Comparison of ENCODE assay signal across 11 cellular contexts in genomic region chr14:74510955-74511354, GRCh38. TPM values are rescaled to one million over a fixed set of nuclear protein-coding genes. Genes with fewer than 3 reads are reported as not detected.
A peak's percentile ranks its signal among the peaks of the same experiment; 100 is the strongest.
DNase-seq lines count a peak whose midpoint lies in the region; ATAC-seq and TF ChIP-seq lines count a peak whose summit lies in the region.
"Had no signal": no experiment of that assay in that cellular context is flagged by ENCODE, and none has a peak within 500 bp of the region (broad histone marks: within the 10 kb centered on the region; RNA-seq: fewer than 3 reads in every experiment).

No MANE protein-coding gene starts in this region.

- no peak for TF ChIP-seq CTCF in fibroblast of mammary gland (conservative IDR thresholded peaks at IDR 0.05; ENCODE audit: control insufficient read depth, insufficient read depth, low read depth, low read length)
- no peak for TF ChIP-seq CTCF in BE2C (IDR thresholded peaks at IDR 0.05; ENCODE audit: low read depth, low read length)

- H3K4me1 Mint-ChIP-seq in immature natural killer cell = peaks cover 6 to 12% of the 10 kb centered on the region in 2 donors

- no peaks in the 10 kb centered on the region for H3K9me3 Mint-ChIP-seq in immature natural killer cell
- H3K9me3 Mint-ChIP-seq: activated B cell treated with CpG ODN at 0.5 μM for 24 hours; naive thymus-derived CD4-positive, alpha-beta T cell had no signal

- H3K4me1 ChIP-seq in BE2C = no peaks in the 10 kb centered on the region

- DNase-seq in GM03348 (ENCODE audit: low spot score) (peak; percentile 76), fibroblast of mammary gland (ENCODE audit: low read depth) (peak; percentile 87), renal cortical epithelial cell (ENCODE audit: low read depth) (peak; percentile 69), GOT3 (lab: John Stamatoyannopoulos, UW) (no peak), immature natural killer cell (no peak), G401 (ENCODE audit: low spot score) (no peak), BE2C (no peak)
- DNase-seq: activated B cell treated with CpG ODN at 0.5 μM for 24 hours; naive thymus-derived CD4-positive, alpha-beta T cell; NCI-H1930 had no signal

- no peaks in the 10 kb centered on the region for H3K27me3 ChIP-seq in BE2C

- H3K4me3 Mint-ChIP-seq in immature natural killer cell = no peak overlapping the region
- H3K4me3 Mint-ChIP-seq: activated B cell treated with CpG ODN at 0.5 μM for 24 hours; naive thymus-derived CD4-positive, alpha-beta T cell had no signal

- peaks cover 0 to 5% (median 4%) of the 10 kb centered on the region in 3 donors for H3K36me3 Mint-ChIP-seq in immature natural killer cell

- no peak overlapping the region for H3K27ac Mint-ChIP-seq in immature natural killer cell
- H3K27ac Mint-ChIP-seq: activated B cell treated with CpG ODN at 0.5 μM for 24 hours; naive thymus-derived CD4-positive, alpha-beta T cell had no signal

- H3K27me3 Mint-ChIP-seq in immature natural killer cell (ENCODE audit: low read depth in 3 of 3) = peaks cover 0 to 7% (median 6%) of the 10 kb centered on the region in 3 donors

- H3K36me3 ChIP-seq in BE2C = no peaks in the 10 kb centered on the region

- no peak overlapping the region for H3K4me3 ChIP-seq in fibroblast of mammary gland (ENCODE audit: control insufficient read depth, low read depth, low read length)
- H3K4me3 ChIP-seq in BE2C (ENCODE audit: low read depth, low read length) = no peak overlapping the region

- no peaks in the 10 kb centered on the region for H3K9me3 ChIP-seq in BE2C

- peak; percentile 35; the same call in 2 of the 3 replicates for ATAC-seq in SK-N-SH treated with all-trans-retinoic acid at 6 μM for 48 hours
- ATAC-seq: naive thymus-derived CD4-positive, alpha-beta T cell had no signal

- in situ Hi-C loops in G401 (cut with HindIII; ENCODE audit: low sequenced_read_pairs) = no loop called here

TF ChIP-seq in SK-N-SH treated with all-trans-retinoic acid at 6 μM for 48 hours, 23 proteins besides CTCF, POLR2A, EP300 and RAD21:
- TF ChIP-seq ZNF8 (CRISPR knock-in tag; IDR thresholded peaks at IDR 0.05) (no peak), OSR1 (CRISPR knock-in tag; IDR thresholded peaks at IDR 0.05) (no peak), ZNF565 (CRISPR knock-in tag; conservative IDR thresholded peaks at IDR 0.05; ENCODE audit: low read depth) (no peak), TSHZ2 (CRISPR knock-in tag; IDR thresholded peaks at IDR 0.05) (no peak), ESRRG (CRISPR knock-in tag; IDR thresholded peaks at IDR 0.05) (no peak), ARNTL (CRISPR knock-in tag; IDR thresholded peaks at IDR 0.05; ENCODE audit: borderline replicate concordance, low read depth) (no peak), GLIS3 (CRISPR knock-in tag; IDR thresholded peaks at IDR 0.05) (no peak), POU6F1 (CRISPR knock-in tag; IDR thresholded peaks at IDR 0.05; ENCODE audit: borderline replicate concordance, low read depth) (no peak), CREB5 (CRISPR knock-in tag; IDR thresholded peaks at IDR 0.05; ENCODE audit: low read depth) (no peak)
- TF ChIP-seq, protein P1, sequence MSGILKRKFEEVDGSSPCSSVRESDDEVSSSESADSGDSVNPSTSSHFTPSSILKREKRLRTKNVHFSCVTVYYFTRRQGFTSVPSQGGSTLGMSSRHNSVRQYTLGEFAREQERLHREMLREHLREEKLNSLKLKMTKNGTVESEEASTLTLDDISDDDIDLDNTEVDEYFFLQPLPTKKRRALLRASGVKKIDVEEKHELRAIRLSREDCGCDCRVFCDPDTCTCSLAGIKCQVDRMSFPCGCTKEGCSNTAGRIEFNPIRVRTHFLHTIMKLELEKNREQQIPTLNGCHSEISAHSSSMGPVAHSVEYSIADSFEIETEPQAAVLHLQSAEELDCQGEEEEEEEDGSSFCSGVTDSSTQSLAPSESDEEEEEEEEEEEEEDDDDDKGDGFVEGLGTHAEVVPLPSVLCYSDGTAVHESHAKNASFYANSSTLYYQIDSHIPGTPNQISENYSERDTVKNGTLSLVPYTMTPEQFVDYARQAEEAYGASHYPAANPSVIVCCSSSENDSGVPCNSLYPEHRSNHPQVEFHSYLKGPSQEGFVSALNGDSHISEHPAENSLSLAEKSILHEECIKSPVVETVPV (CRISPR knock-in tag; IDR thresholded peaks at IDR 0.05) = no peak
- TF ChIP-seq, protein P2, sequence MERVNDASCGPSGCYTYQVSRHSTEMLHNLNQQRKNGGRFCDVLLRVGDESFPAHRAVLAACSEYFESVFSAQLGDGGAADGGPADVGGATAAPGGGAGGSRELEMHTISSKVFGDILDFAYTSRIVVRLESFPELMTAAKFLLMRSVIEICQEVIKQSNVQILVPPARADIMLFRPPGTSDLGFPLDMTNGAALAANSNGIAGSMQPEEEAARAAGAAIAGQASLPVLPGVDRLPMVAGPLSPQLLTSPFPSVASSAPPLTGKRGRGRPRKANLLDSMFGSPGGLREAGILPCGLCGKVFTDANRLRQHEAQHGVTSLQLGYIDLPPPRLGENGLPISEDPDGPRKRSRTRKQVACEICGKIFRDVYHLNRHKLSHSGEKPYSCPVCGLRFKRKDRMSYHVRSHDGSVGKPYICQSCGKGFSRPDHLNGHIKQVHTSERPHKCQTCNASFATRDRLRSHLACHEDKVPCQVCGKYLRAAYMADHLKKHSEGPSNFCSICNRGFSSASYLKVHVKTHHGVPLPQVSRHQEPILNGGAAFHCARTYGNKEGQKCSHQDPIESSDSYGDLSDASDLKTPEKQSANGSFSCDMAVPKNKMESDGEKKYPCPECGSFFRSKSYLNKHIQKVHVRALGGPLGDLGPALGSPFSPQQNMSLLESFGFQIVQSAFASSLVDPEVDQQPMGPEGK (CRISPR knock-in tag; IDR thresholded peaks at IDR 0.05; ENCODE audit: borderline replicate concordance) = no peak

RNA-seq across cellular contexts. Expression of gene ISCA2, which starts 17.4 kb away (rescaled TPM):
- 14.9 and 15.5 TPM in 2 replicates for total RNA-seq in renal cortical epithelial cell
- 10 to 100 TPM; 46.2 to 58.1 (median 55.0) TPM for polyA plus RNA-seq in immature natural killer cell
- total RNA-seq in G401 (2014; rRNA removed; shearing (Covaris generic)) = 44.6 and 78.7 TPM in 2 replicates
- polyA plus RNA-seq in BE2C (2012; ENCODE audit: insufficient read depth, insufficient read length, low read depth) = 27.2 TPM

RNA-seq across cellular contexts. Expression of gene NPC2, which starts 17.9 kb away (rescaled TPM):
- total RNA-seq in renal cortical epithelial cell = 209 and 247 TPM in 2 replicates
- 100 to 1,000 TPM in 1 of 3 donors, 10 to 100 TPM in 2; 86.3 to 128 (median 92.8) TPM for polyA plus RNA-seq in immature natural killer cell
- 130 and 177 TPM in 2 replicates for total RNA-seq in G401 (2014; rRNA removed; shearing (Covaris generic))
- polyA plus RNA-seq in BE2C (2012; ENCODE audit: insufficient read depth, insufficient read length, low read depth) = 11.5 TPM

Comparison
In these comparisons a context has a peak if more than half of its experiments do, and no peak if none do; other contexts are left out.
1. DNase-seq: peak in GM03348 (single experiment), fibroblast of mammary gland (single experiment) and renal cortical epithelial cell (single experiment); none in GOT3 (single experiment), immature natural killer cell (0 of 3), G401 (single experiment) and BE2C (single experiment).